Comparison of ENCODE assay signal across 1 cellular context in genomic region chr6:133568970-133569889, GRCh38.
TF ChIP-seq lines count a peak whose summit lies in the region.

No MANE protein-coding gene starts in this region.

TF ChIP-seq in K562, 482 proteins besides CTCF, POLR2A, EP300 and RAD21 (continued from another document):
- no peak for TF ChIP-seq GATAD2A (IDR thresholded peaks at IDR 0.05)
- no peak for TF ChIP-seq ZNF589 (CRISPR knock-in tag; IDR thresholded peaks at IDR 0.05; ENCODE audit: low read depth)
- TF ChIP-seq ZNF592 (IDR thresholded peaks at IDR 0.05), result 0 out of 2 replicates have a peak, but pooled peaks have one; percentile 18
- no peak for TF ChIP-seq UBTF (IDR thresholded peaks at IDR 0.05; ENCODE audit: borderline replicate concordance in 1 of 2, low read depth in 2 of 2, low read length in 2 of 2)
- peak; percentile 37 for TF ChIP-seq MAFF (IDR thresholded peaks at IDR 0.05; ENCODE audit: low read length)
- TF ChIP-seq JUND (IDR thresholded peaks at IDR 0.05; ENCODE audit: borderline replicate concordance, low read depth, low read length), result peak; percentile 60; the same call in 1 of the 2 replicates
- TF ChIP-seq JUND (tag; IDR thresholded peaks at IDR 0.05; ENCODE audit: borderline replicate concordance, low read depth, low read length), result peak; percentile 43; the same call in 1 of the 3 replicates
- peak; percentile 85 for TF ChIP-seq ZNF316 (IDR thresholded peaks at IDR 0.05)
- no peak for TF ChIP-seq THRAP3 (IDR thresholded peaks at IDR 0.05; ENCODE audit: borderline replicate concordance)
- no peak for TF ChIP-seq EGR1 (conservative IDR thresholded peaks at IDR 0.05)
- TF ChIP-seq DEAF1 (CRISPR knock-in tag; IDR thresholded peaks at IDR 0.05), result peak; percentile 92
- no peak for TF ChIP-seq ARHGAP35 (IDR thresholded peaks at IDR 0.05; ENCODE audit: partially characterized antibody)
- TF ChIP-seq CSDE1 (IDR thresholded peaks at IDR 0.05), result no peak
- no peak for TF ChIP-seq HMG20B (CRISPR knock-in tag; IDR thresholded peaks at IDR 0.05)
- peak; percentile 80; the same call in 1 of the 2 replicates for TF ChIP-seq BACH1 (tag; IDR thresholded peaks at IDR 0.05)
- no peak for TF ChIP-seq BMI1 (IDR thresholded peaks at IDR 0.05; ENCODE audit: low read length)
- peak; percentile 15; the same call in 1 of the 2 replicates for TF ChIP-seq TEAD4 (IDR thresholded peaks at IDR 0.05; ENCODE audit: low read length)
- TF ChIP-seq TEAD4 (CRISPR knock-in tag; IDR thresholded peaks at IDR 0.05; ENCODE audit: borderline replicate concordance), result no peak
- no peak for TF ChIP-seq TCFL5 (CRISPR knock-in tag; conservative IDR thresholded peaks at IDR 0.05)
- TF ChIP-seq SNAPC5 (CRISPR knock-in tag; IDR thresholded peaks at IDR 0.05), result no peak
- TF ChIP-seq RCOR1 (IDR thresholded peaks at IDR 0.05; ENCODE audit: borderline replicate concordance in 1 of 2, low read depth in 2 of 2, low read length in 2 of 2), result peak in 1 of 2 experiments; percentile 52; a peak in 1 of 4 replicates
- no peak for TF ChIP-seq ZNF551 (CRISPR knock-in tag; IDR thresholded peaks at IDR 0.05)
- TF ChIP-seq EZH2 (IDR thresholded peaks at IDR 0.05; ENCODE audit: borderline replicate concordance, low read depth, low read length), result no peak
- peak; percentile 90 for TF ChIP-seq NFE2 (IDR thresholded peaks at IDR 0.05; ENCODE audit: low read depth)
- no peak for TF ChIP-seq SMAD4 (CRISPR knock-in tag; conservative IDR thresholded peaks at IDR 0.05)
- TF ChIP-seq FOSL1 (tag; conservative IDR thresholded peaks at IDR 0.05), result peak; percentile 85
- no peak for TF ChIP-seq ZNF766 (CRISPR knock-in tag; conservative IDR thresholded peaks at IDR 0.05)
- TF ChIP-seq NELFE (IDR thresholded peaks at IDR 0.05; ENCODE audit: insufficient read depth, insufficient read length), result no peak
- TF ChIP-seq NFE2L1 (tag; IDR thresholded peaks at IDR 0.05; ENCODE audit: borderline replicate concordance, low read depth), result peak; percentile 51; the same call in 1 of the 2 replicates
- no peak for TF ChIP-seq DMBX1 (CRISPR knock-in tag; IDR thresholded peaks at IDR 0.05; ENCODE audit: borderline replicate concordance)
- TF ChIP-seq MAFK (IDR thresholded peaks at IDR 0.05; ENCODE audit: low read length), result peak; percentile 68
- TF ChIP-seq PRMT5 (CRISPR knock-in tag; IDR thresholded peaks at IDR 0.05), result no peak
- TF ChIP-seq ARID2 (IDR thresholded peaks at IDR 0.05), result peak; percentile 67; the same call in 1 of the 2 replicates
- TF ChIP-seq CC2D1A (IDR thresholded peaks at IDR 0.05), result peak; percentile 50; the same call in 1 of the 2 replicates
- no peak for TF ChIP-seq SRSF3 (IDR thresholded peaks at IDR 0.05; ENCODE audit: insufficient read depth, low read length)
- no peak for TF ChIP-seq PRDM10 (IDR thresholded peaks at IDR 0.05; ENCODE audit: partially characterized antibody)
- peak; percentile 33 for TF ChIP-seq MEIS2 (IDR thresholded peaks at IDR 0.05; ENCODE audit: partially characterized antibody)
- peak; percentile 44; the same call in 1 of the 2 replicates for TF ChIP-seq KLF16 (IDR thresholded peaks at IDR 0.05)
